Comparison of ENCODE assay signal across 8 cellular contexts in the genomic region with DNA sequence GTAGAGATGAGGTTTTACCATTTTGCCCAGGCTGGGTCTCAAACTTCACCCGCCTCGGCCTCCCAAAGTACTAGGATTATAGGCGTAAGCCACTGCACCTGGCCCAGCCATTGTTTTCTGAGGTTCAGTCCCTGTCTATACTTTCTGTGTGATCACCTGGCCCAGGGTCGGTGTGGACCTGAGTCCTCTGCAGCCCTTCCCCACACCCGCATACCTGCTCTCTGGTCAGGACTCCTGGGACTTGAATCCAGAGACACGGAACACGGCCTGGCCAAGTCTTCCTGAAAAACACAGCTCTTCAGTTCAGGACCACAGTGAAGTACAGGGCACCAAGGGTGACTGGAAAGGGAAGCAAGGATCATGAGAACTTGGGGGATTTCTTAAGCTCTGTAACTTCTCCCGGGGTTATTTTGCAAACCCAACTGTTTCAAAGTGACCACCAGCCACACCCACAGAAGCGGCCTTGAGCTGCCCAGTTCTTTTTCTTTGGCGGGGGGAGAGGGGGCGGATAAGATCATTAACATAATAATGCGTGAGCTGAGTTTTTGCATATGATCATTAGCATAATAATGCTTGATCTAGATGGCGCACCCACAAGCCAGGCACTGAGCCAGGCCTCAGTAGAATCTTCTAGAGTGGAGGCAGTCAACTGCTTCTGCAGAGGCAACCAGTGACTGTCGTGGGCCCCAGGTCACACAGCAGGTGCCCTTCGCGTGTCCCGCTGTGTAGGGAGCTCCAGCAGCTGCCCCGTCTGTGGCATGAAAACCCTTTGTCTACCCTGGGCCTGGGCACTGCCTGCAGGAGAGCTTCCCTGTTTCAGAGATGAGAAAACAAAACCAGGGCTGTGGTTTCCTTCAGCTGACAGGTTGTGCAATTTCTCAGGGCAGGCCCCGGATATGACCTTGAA. TPM values are rescaled to one million over a fixed set of nuclear protein-coding genes. Genes with fewer than 3 reads are reported as not detected.
DNase-seq lines count a peak whose midpoint lies in the region; ATAC-seq and TF ChIP-seq lines count a peak whose summit lies in the region.

No MANE protein-coding gene starts in this region.

- no peaks in the 10 kb centered on the region for H3K9me3 ChIP-seq in gastrocnemius medialis

- H3K9me3 Mint-ChIP-seq in activated T-cell treated with anti-CD3 and anti-CD28 coated beads, Interleukin-2, amount 50 U/mL, for 72 hours: no peaks in the 10 kb centered on the region
- peaks cover 21% of the 10 kb centered on the region for H3K9me3 Mint-ChIP-seq in glutamatergic neuron (ENCODE audit: unreplicated experiment)

- H3K4me3 ChIP-seq in H7 (ENCODE audit: insufficient read depth, low read depth, low read length) (peak overlapping the region; percentile 98), gastrocnemius medialis (peak overlapping the region in 1 of 4 donors; percentile 79)

- in situ Hi-C loops in gastrocnemius medialis (cut with MboI; ENCODE audit: low sequenced_read_pairs in 4 of 4): loop anchor here in 1 of 4 donors (10.0 kb wide), 1 partner anchor 105 kb away; no protein-coding TSS in a partner anchor

- peak; percentile 84 for DNase-seq in H7
- DNase-seq in NOMO-1 (lab: John Stamatoyannopoulos, UW; ENCODE audit: unreplicated experiment in 2 of 2): peak; percentile 84 to 94
- peak; percentile 72 to 78 for DNase-seq in activated T-cell treated with anti-CD3 and anti-CD28 coated beads, Interleukin-2, amount 50 U/mL, for 72 hours
- no peak for DNase-seq in glutamatergic neuron
- DNase-seq in gastrocnemius medialis: peak in 1 of 2 donors; percentile 61
- DNase-seq in foreskin melanocyte: no peak
- no peak for DNase-seq in SW 1271 (lab: John Stamatoyannopoulos, UW)

- H3K4me1 ChIP-seq in gastrocnemius medialis: peaks cover 45 to 57% of the 10 kb centered on the region in 2 donors

- H3K4me1 Mint-ChIP-seq in activated T-cell treated with anti-CD3 and anti-CD28 coated beads, Interleukin-2, amount 50 U/mL, for 72 hours (ENCODE audit: low read depth): peaks cover 66% of the 10 kb centered on the region
- peaks cover 21% of the 10 kb centered on the region for H3K4me1 Mint-ChIP-seq in glutamatergic neuron (ENCODE audit: low read depth, unreplicated experiment)

- peaks cover 2 to 3% of the 10 kb centered on the region in 2 donors for H3K36me3 Mint-ChIP-seq in activated T-cell treated with anti-CD3 and anti-CD28 coated beads, Interleukin-2, amount 50 U/mL, for 72 hours (ENCODE audit: insufficient read depth in 2 of 2)
- H3K36me3 Mint-ChIP-seq in glutamatergic neuron (ENCODE audit: unreplicated experiment): no peaks in the 10 kb centered on the region

- peak; percentile 57 to 66 for ATAC-seq in activated T-cell treated with anti-CD3 and anti-CD28 coated beads, Interleukin-2, amount 50 U/mL, for 72 hours (replicated peaks in 1 of 2)
- no peak for ATAC-seq in gastrocnemius medialis

- H3K27me3 Mint-ChIP-seq in activated T-cell treated with anti-CD3 and anti-CD28 coated beads, Interleukin-2, amount 50 U/mL, for 72 hours (ENCODE audit: low read depth): no peaks in the 10 kb centered on the region
- H3K27me3 Mint-ChIP-seq in glutamatergic neuron (ENCODE audit: unreplicated experiment): peaks cover 25% of the 10 kb centered on the region

- H3K27me3 ChIP-seq in H7 (ENCODE audit: control insufficient read depth, insufficient read depth, low read length): no peaks in the 10 kb centered on the region
- H3K27me3 ChIP-seq in gastrocnemius medialis: no peaks in the 10 kb centered on the region

- H3K27ac Mint-ChIP-seq in activated T-cell treated with anti-CD3 and anti-CD28 coated beads, Interleukin-2, amount 50 U/mL, for 72 hours: peak overlapping the region; percentile 94
- H3K27ac Mint-ChIP-seq in glutamatergic neuron (ENCODE audit: unreplicated experiment): peak overlapping the region; percentile 48

- H3K4me3 Mint-ChIP-seq in activated T-cell treated with anti-CD3 and anti-CD28 coated beads, Interleukin-2, amount 50 U/mL, for 72 hours: peak overlapping the region; percentile 74 to 76
- peak overlapping the region; percentile 59 for H3K4me3 Mint-ChIP-seq in glutamatergic neuron (ENCODE audit: unreplicated experiment)

- TF ChIP-seq CTCF in glutamatergic neuron (IDR thresholded peaks at IDR 0.05; ENCODE audit: partially characterized antibody, unreplicated experiment): no peak
- no peak for TF ChIP-seq CTCF in gastrocnemius medialis (IDR thresholded peaks at IDR 0.05 in 4 of 5, conservative IDR thresholded peaks at IDR 0.05 in 1 of 5)

- intact Hi-C loops in gastrocnemius medialis (cut with DNase I; ENCODE audit: low total_unique reads): no loop called here

- peak overlapping the region; percentile 47 to 99 (median 94) for H3K27ac ChIP-seq in gastrocnemius medialis

- peak; percentile 26 for TF ChIP-seq POLR2A in GM10847 (IDR thresholded peaks at IDR 0.05; ENCODE audit: extremely low read depth, insufficient read length)
- TF ChIP-seq POLR2A in gastrocnemius medialis (IDR thresholded peaks at IDR 0.05): no peak

- H3K36me3 ChIP-seq in H7 (replicated peaks; ENCODE audit: control insufficient read depth, insufficient read depth, low read length): peaks cover 1% of the 10 kb centered on the region
- H3K36me3 ChIP-seq in gastrocnemius medialis: no peaks in the 10 kb centered on the region

RNA-seq across cellular contexts. Expression of gene NADK, which starts 1.7 kb away (rescaled TPM):
- total RNA-seq in H7 (2014; rRNA removed; shearing (Covaris generic)): 111 and 175 TPM in 2 replicates
- 10 to 100 TPM; 54.0 to 54.5 TPM for total RNA-seq in activated T-cell treated with anti-CD3 and anti-CD28 coated beads, Interleukin-2, amount 50 U/mL, for 72 hours
- total RNA-seq in glutamatergic neuron (ENCODE audit: unreplicated experiment) (66.0 TPM), gastrocnemius medialis (10 to 100 TPM; 20.1 to 33.1 (median 32.5) TPM)

RNA-seq across cellular contexts. Expression of gene CDK11A, which starts 55.8 kb away (rescaled TPM):
- 18.6 and 26.2 TPM in 2 replicates for total RNA-seq in H7 (2014; rRNA removed; shearing (Covaris generic))
- total RNA-seq in activated T-cell treated with anti-CD3 and anti-CD28 coated beads, Interleukin-2, amount 50 U/mL, for 72 hours: 10 to 100 TPM; 40.3 to 72.5 TPM
- total RNA-seq in glutamatergic neuron (ENCODE audit: unreplicated experiment) (62.8 TPM), gastrocnemius medialis (10 to 100 TPM in 3 of 4 donors, 1 to 10 TPM in 1; 9.0 to 14.6 (median 11.6) TPM)

Comparison
In these comparisons a context has a peak if more than half of its experiments do, and no peak if none do; other contexts are left out.
1. DNase-seq: peak in H7 (single experiment), NOMO-1 (2 of 2) and activated T-cell treated with anti-CD3 and anti-CD28 coated beads, Interleukin-2, amount 50 U/mL, for 72 hours (2 of 2); none in glutamatergic neuron (single experiment), foreskin melanocyte (single experiment) and SW 1271 (0 of 2).
2. ATAC-seq: peak in activated T-cell treated with anti-CD3 and anti-CD28 coated beads, Interleukin-2, amount 50 U/mL, for 72 hours (2 of 2); none in gastrocnemius medialis (0 of 2).